In genomic region chr4:2365054-2365912, GRCh38 we compare ENCODE assay signal across 11 cellular contexts. TPM values are rescaled to one million over a fixed set of nuclear protein-coding genes. Genes with fewer than 3 reads are reported as not detected.
DNase-seq lines count a peak whose midpoint lies in the region; ATAC-seq and TF ChIP-seq lines count a peak whose summit lies in the region.
"Had no signal": no experiment of that assay in that cellular context is flagged by ENCODE, and none has a peak within 500 bp of the region (broad histone marks: within the 10 kb centered on the region; RNA-seq: fewer than 3 reads in every experiment).

No MANE protein-coding gene starts in this region.

- H3K27me3 ChIP-seq in body of pancreas: no peaks in the 10 kb centered on the region
- H3K27me3 ChIP-seq in kidney epithelial cell (ENCODE audit: control insufficient read depth, insufficient read depth, low read length): peaks cover 16% of the 10 kb centered on the region
- no peaks in the 10 kb centered on the region for H3K27me3 ChIP-seq in subcutaneous abdominal adipose tissue (ENCODE audit: control insufficient read depth in 5 of 5, insufficient read depth in 4 of 5, low read length in 5 of 5)

- H3K9me3 ChIP-seq in body of pancreas (no peaks in the 10 kb centered on the region), subcutaneous abdominal adipose tissue (ENCODE audit: control insufficient read depth in 5 of 5, low read length in 5 of 5) (peaks cover 0 to 12% (median 8%) of the 10 kb centered on the region in 5 donors)

- peak; percentile 6 for ATAC-seq in body of pancreas

- intact Hi-C loops in body of pancreas (cut with DNase I): no loop called here

- DNase-seq in NCI-H1417 (lab: John Stamatoyannopoulos, UW) (peak in 2 of 3 experiments; percentile 45 to 49), NCI-H1417 treated with DMSO at 0.1 percent for 48 hours (lab: John Stamatoyannopoulos, UW) (no peak), body of pancreas (peak in 1 of 4 donors; percentile 8), kidney epithelial cell (ENCODE audit: low read depth) (no peak), NK-92 (lab: John Stamatoyannopoulos, UW; ENCODE audit: unreplicated experiment) (no peak), HK-2 (ENCODE audit: unreplicated experiment) (no peak), NOMO-1 (lab: John Stamatoyannopoulos, UW; ENCODE audit: unreplicated experiment in 2 of 2) (no peak)
- DNase-seq: 8988T, NCI-H1092 had no signal

- 55 to 98% methylated on average over 9 to 31 of the region's 41 CpGs for WGBS in body of pancreas, 2 donors

- TF ChIP-seq CTCF in body of pancreas (IDR thresholded peaks at IDR 0.05) (no peak), kidney epithelial cell (IDR thresholded peaks at IDR 0.05; ENCODE audit: insufficient read depth, low read length, poor library complexity, severe bottlenecking) (no peak)

- H3K4me1 ChIP-seq in body of pancreas (peaks cover 25% of the 10 kb centered on the region), subcutaneous abdominal adipose tissue (ENCODE audit: control insufficient read depth in 5 of 5, insufficient read depth in 5 of 5, low read length in 5 of 5) (peaks cover 5 to 26% (median 23%) of the 10 kb centered on the region in 5 donors)

- no peak for TF ChIP-seq POLR2A in body of pancreas (IDR thresholded peaks at IDR 0.05)

- no peaks in the 10 kb centered on the region for H3K36me3 ChIP-seq in body of pancreas (replicated peaks in 1 of 2; ENCODE audit: insufficient read depth in 1 of 2, low read depth in 2 of 2)
- no peaks in the 10 kb centered on the region for H3K36me3 ChIP-seq in kidney epithelial cell (ENCODE audit: control insufficient read depth, insufficient read depth, low read length)
- no peaks in the 10 kb centered on the region for H3K36me3 ChIP-seq in subcutaneous abdominal adipose tissue (ENCODE audit: control insufficient read depth in 5 of 5, insufficient read depth in 5 of 5, low read length in 5 of 5)

- H3K4me3 ChIP-seq in body of pancreas (no peak overlapping the region), kidney epithelial cell (ENCODE audit: low read depth, low read length) (peak overlapping the region; percentile 45), subcutaneous abdominal adipose tissue (ENCODE audit: low read depth in 1 of 5, low read length in 5 of 5) (peak overlapping the region in 4 of 5 donors; percentile 67 to 76 (median 70))

- peak overlapping the region in 1 of 5 donors; percentile 39 for H3K9ac ChIP-seq in subcutaneous abdominal adipose tissue (ENCODE audit: low read length in 5 of 5)

- H3K27ac ChIP-seq in body of pancreas: peak overlapping the region in 1 of 4 donors; percentile 58
- H3K27ac ChIP-seq in subcutaneous abdominal adipose tissue (ENCODE audit: low read depth, low read length): no peak overlapping the region

RNA-seq across cellular contexts. Expression of gene ZFYVE28, which starts 53.2 kb away (rescaled TPM):
- total RNA-seq in body of pancreas: 10 to 100 TPM in 1 of 2 donors, 1 to 10 TPM in 1; 5.7 to 16.8 TPM
- total RNA-seq in kidney epithelial cell: 2.0 and 5.7 TPM in 2 replicates

RNA-seq across cellular contexts. Expression of gene CFAP99, which starts 53.5 kb away (rescaled TPM):
- total RNA-seq in body of pancreas (not detected), kidney epithelial cell (not detected in 2 replicates)
- total RNA-seq: SK-MEL-5 had no signal

Comparison
In these comparisons a context has a peak if more than half of its experiments do, and no peak if none do; other contexts are left out.
1. DNase-seq: peak in NCI-H1417 (2 of 3); none in NCI-H1417 treated with DMSO at 0.1 percent for 48 hours (single experiment), kidney epithelial cell (single experiment), NK-92 (single experiment), HK-2 (single experiment) and NOMO-1 (0 of 2).
2. H3K4me3 ChIP-seq: peak in kidney epithelial cell (single experiment) and subcutaneous abdominal adipose tissue (4 of 5); none in body of pancreas (0 of 2).